Comparison of ENCODE assay signal across 8 cellular contexts in genomic region chr7:44073664-44074348, GRCh38. TPM values are rescaled to one million over a fixed set of nuclear protein-coding genes. Genes with fewer than 3 reads are reported as not detected.
DNase-seq lines count a peak whose midpoint lies in the region; ATAC-seq and TF ChIP-seq lines count a peak whose summit lies in the region.

No MANE protein-coding gene starts in this region.

- peak; percentile 57 for DNase-seq in GM12865 (ENCODE audit: low read depth)
- peak; percentile 77 for DNase-seq in fibroblast of gingiva (ENCODE audit: low read depth)
- DNase-seq in osteocyte (ENCODE audit: extremely low spot score, unreplicated experiment), result no peak
- DNase-seq in NCI-H2081 treated with DMSO at 0.1 percent for 48 hours (lab: John Stamatoyannopoulos, UW), result no peak
- DNase-seq in DMS79 treated with DMSO at 0.1 percent for 48 hours (lab: John Stamatoyannopoulos, UW), result no peak

- H3K27me3 Mint-ChIP-seq in osteocyte (ENCODE audit: unreplicated experiment), result no peaks in the 10 kb centered on the region

- peak overlapping the region; percentile 74 for H3K27ac ChIP-seq in VCaP

- H3K4me1 Mint-ChIP-seq in osteocyte (ENCODE audit: unreplicated experiment), result peaks cover 23% of the 10 kb centered on the region

- peaks cover 21% of the 10 kb centered on the region for H3K36me3 Mint-ChIP-seq in osteocyte (ENCODE audit: unreplicated experiment)

- H3K27ac Mint-ChIP-seq in osteocyte (ENCODE audit: unreplicated experiment), result peak overlapping the region; percentile 14

- TF ChIP-seq CTCF in GM12865 (IDR thresholded peaks at IDR 0.05; ENCODE audit: insufficient read depth, low read depth, low read length, missing control alignments), result no peak
- TF ChIP-seq CTCF in VCaP (conservative IDR thresholded peaks at IDR 0.05), result no peak
- TF ChIP-seq CTCF in osteocyte (IDR thresholded peaks at IDR 0.05), result no peak

- H3K9me3 Mint-ChIP-seq in osteocyte (ENCODE audit: unreplicated experiment), result no peaks in the 10 kb centered on the region

- no peak overlapping the region for H3K4me3 ChIP-seq in GM12865 (ENCODE audit: low read depth, low read length)

- peak; percentile 64 for ATAC-seq in HG02885 (IDR thresholded peaks at IDR 0.05; ENCODE audit: poor library complexity, unreplicated experiment)
- no peak for ATAC-seq in HG02970 (IDR thresholded peaks at IDR 0.05; ENCODE audit: low FRiP score, unreplicated experiment)

- H3K4me3 Mint-ChIP-seq in osteocyte (ENCODE audit: unreplicated experiment), result no peak overlapping the region

RNA-seq across cellular contexts. Expression of gene PGAM2, which starts 8.4 kb away (rescaled TPM):
- total RNA-seq in osteocyte, result 0.97 TPM in 1 of 2 replicates, not detected in the other

RNA-seq across cellular contexts. Expression of gene POLM, which starts 8.5 kb away (rescaled TPM):
- total RNA-seq in osteocyte, result 29.3 and 31.9 TPM in 2 replicates

RNA-seq across cellular contexts. Expression of gene DBNL, which starts 29.3 kb away (rescaled TPM):
- 94.5 and 106 TPM in 2 replicates for total RNA-seq in osteocyte

RNA-seq across cellular contexts. Expression of gene AEBP1, which starts 30.3 kb away (rescaled TPM):
- total RNA-seq in osteocyte, result 781 and 794 TPM in 2 replicates

RNA-seq across cellular contexts. Expression of gene POLD2, which starts 49.5 kb away (rescaled TPM):
- 59.2 and 63.0 TPM in 2 replicates for total RNA-seq in osteocyte

Comparison
In these comparisons a context has a peak if more than half of its experiments do, and no peak if none do; other contexts are left out.
1. DNase-seq: peak in GM12865 (single experiment) and fibroblast of gingiva (single experiment); none in osteocyte (single experiment), NCI-H2081 treated with DMSO at 0.1 percent for 48 hours (single experiment) and DMS79 treated with DMSO at 0.1 percent for 48 hours (single experiment).